28 cellular contexts compared by ENCODE assay signal in the genomic region with DNA sequence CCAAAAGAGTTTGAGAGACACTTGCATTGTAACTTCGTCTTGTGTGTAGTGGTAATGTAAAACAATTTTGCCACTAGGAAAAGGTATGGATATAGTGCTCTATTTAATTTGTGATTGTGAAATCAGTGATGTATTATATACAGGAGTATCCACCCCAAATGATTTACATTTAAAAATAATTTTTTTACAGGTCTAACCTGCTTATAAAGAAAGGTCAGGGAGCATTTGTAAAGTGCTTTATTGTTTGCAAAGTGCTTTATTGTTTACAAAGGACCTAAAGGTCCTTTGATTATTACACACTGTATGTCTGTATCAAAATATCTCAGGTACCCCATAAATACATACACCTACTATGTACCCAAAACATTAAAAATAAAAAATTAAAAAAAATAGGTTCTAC.
"Had no signal": no experiment of that assay in that cellular context is flagged by ENCODE, and none has a peak within 500 bp of the region (broad histone marks: within the 10 kb centered on the region; RNA-seq: fewer than 3 reads in every experiment).

No MANE protein-coding gene starts in this region.

- H3K36me3 ChIP-seq: neural progenitor cell, ovary, spleen, suprapubic skin, tibial nerve, upper lobe of left lung, vagina had no signal

- H2AFZ ChIP-seq: neural progenitor cell, parathyroid adenoma had no signal

- H3K4me2 ChIP-seq: neural progenitor cell, smooth muscle cell had no signal

- H3K9me3 ChIP-seq: ovary, psoas muscle, spleen, suprapubic skin, testis, tibial nerve, upper lobe of left lung, vagina had no signal

- DNase-seq: naive thymus-derived CD4-positive, alpha-beta T cell; natural killer cell; occipital lobe; ovary; posterior cingulate gyrus; psoas muscle; right cardiac atrium; spleen; stimulated activated CD4-positive, alpha-beta T cell treated with anti-CD3 and anti-CD28 coated beads, Interleukin-15, amount 100 ng/mL, for 24 hours; stimulated activated CD4-positive, alpha-beta T cell treated with anti-CD3 and anti-CD28 coated beads, Interleukin-2, amount 100 ng/mL, for 24 hours; stimulated activated CD4-positive, alpha-beta T cell treated with anti-CD3 and anti-CD28 coated beads, Interleukin-2, amount 100 ng/mL, for 48 hours; stimulated activated CD4-positive, alpha-beta T cell treated with anti-CD3 and anti-CD28 coated beads, Interleukin-4, amount 100 ng/mL, for 24 hours; stimulated activated naive B cell treated with anti-CD40 and anti-IgM and Interleukin-4, amounts not matched to agents 10 μg/mL and 1 μg/mL and 100 μg/mL, for 72 hours; stimulated activated naive CD8-positive, alpha-beta T cell treated with anti-CD3 and anti-CD28 coated beads, Interleukin-15, amount 100 ng/mL, for 72 hours; stimulated activated naive CD8-positive, alpha-beta T cell treated with anti-CD3 and anti-CD28 coated beads, Interleukin-15, Interleukin-2, amounts not matched to agents 100 U/mL and 50 U/mL, for 24 hours; substantia nigra; testis; trophoblast cell; upper lobe of left lung had no signal

- H3K4me1 ChIP-seq: parathyroid adenoma, psoas muscle, suprapubic skin, testis, tibial nerve, upper lobe of left lung, vagina had no signal

- ATAC-seq: naive thymus-derived CD4-positive, alpha-beta T cell; natural killer cell; psoas muscle; right cardiac atrium; sciatic nerve; stimulated activated effector memory CD8-positive, alpha-beta T cell treated with anti-CD3 and anti-CD28 coated beads, Interleukin-12 subunit alpha, Interleukin-12 subunit beta, amount 100 ng/mL, for 72 hours; stimulated activated naive B cell treated with anti-CD40 and anti-IgM and Interleukin-4, amounts not matched to agents 10 μg/mL and 1 μg/mL and 100 μg/mL, for 72 hours; stimulated activated naive CD8-positive, alpha-beta T cell treated with anti-CD3 and anti-CD28 coated beads, Interleukin-15, amount 100 ng/mL, for 72 hours; stimulated activated naive CD8-positive, alpha-beta T cell treated with anti-CD3 and anti-CD28 coated beads, Interleukin-15, Interleukin-2, amounts not matched to agents 100 U/mL and 50 U/mL, for 24 hours had no signal

- H3K27me3 ChIP-seq: neural progenitor cell, ovary, spleen, suprapubic skin, testis, tibial nerve, upper lobe of left lung, vagina had no signal

- H3K4me3 ChIP-seq: neural progenitor cell, ovary, psoas muscle, skin epidermis, smooth muscle cell, spleen, suprapubic skin, testis, tibial nerve, upper lobe of left lung, vagina had no signal

- H3K9ac ChIP-seq: neural progenitor cell, parathyroid adenoma had no signal

- H3K27ac ChIP-seq: neural progenitor cell, ovary, parathyroid adenoma, psoas muscle, skin epidermis, spleen, suprapubic skin, testis, tibial nerve, upper lobe of left lung, vagina had no signal
